34 cellular contexts compared by ENCODE assay signal in genomic region chr2:126859631-126860030, GRCh38. TPM values are rescaled to one million over a fixed set of nuclear protein-coding genes. Genes with fewer than 3 reads are reported as not detected.
"Had no signal": no experiment of that assay in that cellular context is flagged by ENCODE, and none has a peak within 500 bp of the region (broad histone marks: within the 10 kb centered on the region; RNA-seq: fewer than 3 reads in every experiment).

No MANE protein-coding gene starts in this region.

- H3K9me3 ChIP-seq: left lung, lower lobe of right lung, mucosa of descending colon, pancreas, prostate gland, right lobe of liver, stomach, testis, thyroid gland, transverse colon, upper lobe of left lung, vagina had no signal

- H3K4me1 Mint-ChIP-seq: mesothelial cell of epicardium, neural crest cell had no signal

- H3K4me3 ChIP-seq: hepatocyte, left lung, lower lobe of right lung, mucosa of descending colon, pancreas, prostate gland, right lobe of liver, smooth muscle cell, stomach, testis, thyroid gland, transverse colon, upper lobe of left lung, vagina had no signal

- H3K27ac ChIP-seq: hepatocyte, left lung, lower lobe of right lung, pancreas, prostate gland, right lobe of liver, stomach, testis, thyroid gland, transverse colon, upper lobe of left lung, vagina had no signal

- DNase-seq: kidney glomerular epithelial cell; left cardiac atrium; left lung; lower lobe of right lung; mesendoderm; mucosa of descending colon; naive thymus-derived CD8-positive, alpha-beta T cell; nucleus accumbens; pancreas; posterior cingulate gyrus; retina; right lobe of liver; stimulated activated CD4-positive, alpha-beta T cell treated with anti-CD3 and anti-CD28 coated beads, Interleukin-12 subunit alpha, Interleukin-12 subunit beta, amount 100 ng/mL, for 4 hours; stimulated activated CD4-positive, alpha-beta T cell treated with anti-CD3 and anti-CD28 coated beads, Interleukin-15, amount 100 ng/mL, for 24 hours; stimulated activated CD4-positive, alpha-beta T cell treated with anti-CD3 and anti-CD28 coated beads, Interleukin-4, amount 100 ng/mL, for 1 hour; stimulated activated naive B cell treated with anti-CD40 and anti-IgM and Interleukin-4, amounts not matched to agents 10 μg/mL and 1 μg/mL and 100 μg/mL, for 72 hours; stimulated activated naive CD8-positive, alpha-beta T cell treated with anti-CD3 and anti-CD28 coated beads, Interleukin-15, Interleukin-2, amounts not matched to agents 100 U/mL and 50 U/mL, for 24 hours; stomach; testis; thyroid gland; transverse colon; upper lobe of left lung had no signal

- H3K4me3 Mint-ChIP-seq: mesothelial cell of epicardium; naive thymus-derived CD8-positive, alpha-beta T cell; nephron; neural crest cell; stimulated activated naive B cell treated with anti-CD40 and anti-IgM and Interleukin-4, amounts not matched to agents 10 μg/mL and 1 μg/mL and 100 μg/mL, for 72 hours had no signal

- H3K36me3 Mint-ChIP-seq: mesothelial cell of epicardium; naive thymus-derived CD8-positive, alpha-beta T cell; stimulated activated naive B cell treated with anti-CD40 and anti-IgM and Interleukin-4, amounts not matched to agents 10 μg/mL and 1 μg/mL and 100 μg/mL, for 72 hours had no signal

- H3K27me3 ChIP-seq: hepatocyte, left lung, pancreas, right lobe of liver, stomach, testis, thyroid gland, transverse colon, upper lobe of left lung, vagina had no signal

- ATAC-seq: left cardiac atrium; left lung; lower lobe of right lung; mucosa of descending colon; naive thymus-derived CD8-positive, alpha-beta T cell; pancreas; right lobe of liver; stimulated activated naive B cell treated with anti-CD40 and anti-IgM and Interleukin-4, amounts not matched to agents 10 μg/mL and 1 μg/mL and 100 μg/mL, for 72 hours; stimulated activated naive CD8-positive, alpha-beta T cell treated with anti-CD3 and anti-CD28 coated beads, Interleukin-15, Interleukin-2, amounts not matched to agents 100 U/mL and 50 U/mL, for 24 hours had no signal

- H3K36me3 ChIP-seq: left lung, lower lobe of right lung, pancreas, prostate gland, right lobe of liver, stomach, thyroid gland, transverse colon, upper lobe of left lung, vagina had no signal

- H3K27ac Mint-ChIP-seq: mesothelial cell of epicardium; nephron; stimulated activated naive B cell treated with anti-CD40 and anti-IgM and Interleukin-4, amounts not matched to agents 10 μg/mL and 1 μg/mL and 100 μg/mL, for 72 hours had no signal

- H3K4me1 ChIP-seq: left lung, lower lobe of right lung, pancreas, prostate gland, right lobe of liver, stomach, testis, thyroid gland, transverse colon, upper lobe of left lung, vagina had no signal

- H3K9me3 Mint-ChIP-seq: mesothelial cell of epicardium; naive thymus-derived CD8-positive, alpha-beta T cell; nephron; stimulated activated naive B cell treated with anti-CD40 and anti-IgM and Interleukin-4, amounts not matched to agents 10 μg/mL and 1 μg/mL and 100 μg/mL, for 72 hours had no signal

RNA-seq across cellular contexts. Expression of gene TEX51, which starts 39.1 kb away (rescaled TPM):
- total RNA-seq: hepatocyte; left cardiac atrium; left lung; liver; lower lobe of right lung; mesothelial cell of epicardium; mucosa of descending colon; naive thymus-derived CD8-positive, alpha-beta T cell; neural crest cell; osteoblast; pancreas; skeletal muscle tissue; smooth muscle cell; stomach; thyroid gland; transverse colon; upper lobe of left lung; urinary bladder; vagina had no signal
- polyA plus RNA-seq: hepatocyte; keratinocyte; liver; naive thymus-derived CD8-positive, alpha-beta T cell; pancreas; smooth muscle cell; stomach; urinary bladder had no signal
